Comparison of ENCODE assay signal across 32 cellular contexts in genomic region chr6:13080462-13081188, GRCh38.
"Had no signal": no experiment of that assay in that cellular context is flagged by ENCODE, and none has a peak within 500 bp of the region (broad histone marks: within the 10 kb centered on the region; RNA-seq: fewer than 3 reads in every experiment).

No MANE protein-coding gene starts in this region.

- H3K4me3 ChIP-seq: MG63, SJCRH30, SK-N-MC had no signal

- H3K4me3 Mint-ChIP-seq: activated CD4-positive, alpha-beta memory T cell treated with anti-CD3 and anti-CD28 coated beads, Interleukin-2, amount 10 ng/mL, durations not matched to agents 7 days and 5 days; activated CD8-positive, alpha-beta memory T cell treated with anti-CD3 and anti-CD28 coated beads, Interleukin-2, amount 10 ng/mL, durations not matched to agents 7 days and 5 days; activated naive CD8-positive, alpha-beta T cell treated with anti-CD3 and anti-CD28 coated beads for 36 hours; activated T-cell treated with anti-CD3 and anti-CD28 coated beads, Interleukin-2, amount 50 U/mL, for 72 hours; activated T-helper 17 cell treated with anti-CD3 and anti-CD28 coated beads, Interleukin-2, amount 50 U/mL, for 72 hours; brain had no signal

- H3K4me1 Mint-ChIP-seq: activated CD4-positive, alpha-beta memory T cell treated with anti-CD3 and anti-CD28 coated beads, Interleukin-2, amount 10 ng/mL, durations not matched to agents 7 days and 5 days; activated CD8-positive, alpha-beta memory T cell treated with anti-CD3 and anti-CD28 coated beads, Interleukin-2, amount 10 ng/mL, durations not matched to agents 7 days and 5 days; activated naive CD8-positive, alpha-beta T cell treated with anti-CD3 and anti-CD28 coated beads for 36 hours; activated T-helper 17 cell treated with anti-CD3 and anti-CD28 coated beads, Interleukin-2, amount 50 U/mL, for 72 hours had no signal

- DNase-seq: activated CD4-positive, alpha-beta memory T cell treated with anti-CD3 and anti-CD28 coated beads, Interleukin-2, amount 10 ng/mL, durations not matched to agents 7 days and 5 days; activated CD4-positive, alpha-beta T cell treated with anti-CD3 and anti-CD28 coated beads for 1 hour; activated CD4-positive, alpha-beta T cell treated with anti-CD3 and anti-CD28 coated beads for 48 hours; activated CD4-positive, CD25-positive, alpha-beta regulatory T cell; activated CD8-positive, alpha-beta memory T cell treated with anti-CD3 and anti-CD28 coated beads for 24 hours; activated CD8-positive, alpha-beta memory T cell treated with anti-CD3 and anti-CD28 coated beads, Interleukin-2, amount 10 ng/mL, durations not matched to agents 7 days and 5 days; activated CD8-positive, alpha-beta memory T cell treated with anti-CD3 and anti-CD28 coated beads, Interleukin-2, amount 50 U/mL, for 48 hours; activated effector memory CD4-positive, alpha-beta T cell treated with anti-CD3 and anti-CD28 coated beads, Interleukin-2, amount 50 U/mL, for 16 hours; activated naive CD4-positive, alpha-beta T cell; activated naive CD4-positive, alpha-beta T cell treated with anti-CD3 and anti-CD28 coated beads, Interleukin-2, amount 50 U/mL, for 16 hours; activated naive CD8-positive, alpha-beta T cell treated with anti-CD3 and anti-CD28 coated beads for 36 hours; activated T-cell treated with anti-CD3 and anti-CD28 coated beads, Interleukin-2, amount 50 U/mL, for 72 hours; amniotic stem cell; Kasumi-1; KG1; MG63; NCI-H1092 treated with DMSO at 0.1 percent for 48 hours; NCI-H1417 treated with DMSO at 0.1 percent for 48 hours; NCI-H187 treated with DMSO at 0.1 percent for 48 hours; NCI-H2081; NCI-H226; NCI-H446 treated with DMSO at 0.1 percent for 48 hours; NCI-H524; NCI-H69; SHP77; SJCRH30; T1000; WERI-Rb-1 had no signal

- H3K27ac Mint-ChIP-seq: activated CD4-positive, alpha-beta memory T cell treated with anti-CD3 and anti-CD28 coated beads, Interleukin-2, amount 10 ng/mL, durations not matched to agents 7 days and 5 days; activated CD8-positive, alpha-beta memory T cell treated with anti-CD3 and anti-CD28 coated beads, Interleukin-2, amount 10 ng/mL, durations not matched to agents 7 days and 5 days; activated naive CD8-positive, alpha-beta T cell treated with anti-CD3 and anti-CD28 coated beads for 36 hours; activated T-cell treated with anti-CD3 and anti-CD28 coated beads, Interleukin-2, amount 50 U/mL, for 72 hours; activated T-helper 17 cell treated with anti-CD3 and anti-CD28 coated beads, Interleukin-2, amount 50 U/mL, for 72 hours; brain had no signal

- H3K36me3 ChIP-seq: MG63, SJCRH30, WERI-Rb-1 had no signal

- ATAC-seq: activated CD8-positive, alpha-beta memory T cell treated with anti-CD3 and anti-CD28 coated beads, Interleukin-2, amount 10 ng/mL, durations not matched to agents 7 days and 5 days; activated T-cell treated with anti-CD3 and anti-CD28 coated beads, Interleukin-2, amount 50 U/mL, for 72 hours; activated T-helper 17 cell treated with anti-CD3 and anti-CD28 coated beads, Interleukin-2, amount 50 U/mL, for 72 hours; Panc1 had no signal

- H3K36me3 Mint-ChIP-seq: activated CD8-positive, alpha-beta memory T cell treated with anti-CD3 and anti-CD28 coated beads, Interleukin-2, amount 10 ng/mL, durations not matched to agents 7 days and 5 days; activated naive CD8-positive, alpha-beta T cell treated with anti-CD3 and anti-CD28 coated beads for 36 hours; brain had no signal

- H3K9me3 Mint-ChIP-seq: activated CD4-positive, alpha-beta memory T cell treated with anti-CD3 and anti-CD28 coated beads, Interleukin-2, amount 10 ng/mL, durations not matched to agents 7 days and 5 days; activated naive CD8-positive, alpha-beta T cell treated with anti-CD3 and anti-CD28 coated beads for 36 hours; activated T-helper 17 cell treated with anti-CD3 and anti-CD28 coated beads, Interleukin-2, amount 50 U/mL, for 72 hours had no signal

- H3K27me3 ChIP-seq: SJCRH30 had no signal

- H3K9me3 ChIP-seq: MG63, SJCRH30 had no signal

- H3K4me1 ChIP-seq: SJCRH30 had no signal

- H3K27ac ChIP-seq: SJCRH30, SK-N-MC, WERI-Rb-1 had no signal
